Comparison of ENCODE assay signal across 8 cellular contexts in genomic region chr3:49022751-49023171, GRCh38. TPM values are rescaled to one million over a fixed set of nuclear protein-coding genes. Genes with fewer than 3 reads are reported as not detected.
DNase-seq lines count a peak whose midpoint lies in the region; ATAC-seq, FAIRE-seq and TF ChIP-seq lines count a peak whose summit lies in the region.

No MANE protein-coding gene starts in this region.

- H3K36me3 Mint-ChIP-seq in natural killer cell: no peaks in the 10 kb centered on the region

- no peak for FAIRE-seq in frontal cortex (lab: Jason Lieb, UNC)

- ATAC-seq in natural killer cell: no peak
- ATAC-seq in HG02884 (IDR thresholded peaks at IDR 0.05; ENCODE audit: unreplicated experiment): no peak

- peak overlapping the region; percentile 95 to 99 for H3K27ac Mint-ChIP-seq in natural killer cell

- intact Hi-C loops in natural killer cell (cut with micrococcal nuclease): loop anchor here (1.0 to 5.0 kb wide), 2 partner anchors 35 to 72 kb away; partner anchors contain the start of gene QRICH1

- peaks cover 17 to 38% of the 10 kb centered on the region in 2 donors for H3K4me1 Mint-ChIP-seq in natural killer cell

- H3K9me3 Mint-ChIP-seq in natural killer cell: no peaks in the 10 kb centered on the region

- no peak for TF ChIP-seq CTCF in natural killer cell (IDR thresholded peaks at IDR 0.05)

- no peaks in the 10 kb centered on the region for H3K27me3 Mint-ChIP-seq in natural killer cell (ENCODE audit: low read depth in 2 of 2)

- peak overlapping the region; percentile 98 for H3K27ac ChIP-seq in cingulate gyrus (ENCODE audit: low read depth, low read length)

- peak overlapping the region; percentile 98 for H3K4me3 Mint-ChIP-seq in natural killer cell

- DNase-seq in EL (peak; percentile 45), MV-4-11 (lab: John Stamatoyannopoulos, UW) (peak; percentile 18), natural killer cell (no peak), DMS153 (lab: John Stamatoyannopoulos, UW) (no peak), SW 1271 (lab: John Stamatoyannopoulos, UW) (no peak), frontal cortex (ENCODE audit: low spot score in 2 of 2) (no peak)

RNA-seq across cellular contexts. Expression of gene NDUFAF3, which starts 0.8 kb away (rescaled TPM):
- total RNA-seq in natural killer cell (10 to 100 TPM; 51.0 to 72.9 (median 66.1) TPM), frontal cortex (31.8 TPM)

RNA-seq across cellular contexts. Expression of gene DALRD3, which starts 4.4 kb away (rescaled TPM):
- total RNA-seq in natural killer cell: 10 to 100 TPM; 16.8 to 20.1 (median 18.0) TPM
- 51.4 TPM for total RNA-seq in frontal cortex

RNA-seq across cellular contexts. Expression of gene IMPDH2, which starts 6.4 kb away (rescaled TPM):
- total RNA-seq in natural killer cell (10 to 100 TPM; 45.6 to 85.7 (median 50.0) TPM), frontal cortex (190 TPM)

RNA-seq across cellular contexts. Expression of gene WDR6, which starts 15.6 kb away (rescaled TPM):
- total RNA-seq in natural killer cell (100 to 1,000 TPM; 113 to 167 (median 129) TPM), frontal cortex (111 TPM)

RNA-seq across cellular contexts. Expression of gene P4HTM, which starts 32.7 kb away (rescaled TPM):
- total RNA-seq in natural killer cell: 10 to 100 TPM; 28.8 to 31.3 (median 30.6) TPM
- total RNA-seq in frontal cortex: 53.8 TPM

Comparison
In these comparisons a context has a peak if more than half of its experiments do, and no peak if none do; other contexts are left out.
1. DNase-seq: peak in EL (single experiment) and MV-4-11 (single experiment); none in natural killer cell (single experiment), DMS153 (single experiment), SW 1271 (0 of 2) and frontal cortex (0 of 2).